Comparison of ENCODE assay signal across 8 cellular contexts in the genomic region with DNA sequence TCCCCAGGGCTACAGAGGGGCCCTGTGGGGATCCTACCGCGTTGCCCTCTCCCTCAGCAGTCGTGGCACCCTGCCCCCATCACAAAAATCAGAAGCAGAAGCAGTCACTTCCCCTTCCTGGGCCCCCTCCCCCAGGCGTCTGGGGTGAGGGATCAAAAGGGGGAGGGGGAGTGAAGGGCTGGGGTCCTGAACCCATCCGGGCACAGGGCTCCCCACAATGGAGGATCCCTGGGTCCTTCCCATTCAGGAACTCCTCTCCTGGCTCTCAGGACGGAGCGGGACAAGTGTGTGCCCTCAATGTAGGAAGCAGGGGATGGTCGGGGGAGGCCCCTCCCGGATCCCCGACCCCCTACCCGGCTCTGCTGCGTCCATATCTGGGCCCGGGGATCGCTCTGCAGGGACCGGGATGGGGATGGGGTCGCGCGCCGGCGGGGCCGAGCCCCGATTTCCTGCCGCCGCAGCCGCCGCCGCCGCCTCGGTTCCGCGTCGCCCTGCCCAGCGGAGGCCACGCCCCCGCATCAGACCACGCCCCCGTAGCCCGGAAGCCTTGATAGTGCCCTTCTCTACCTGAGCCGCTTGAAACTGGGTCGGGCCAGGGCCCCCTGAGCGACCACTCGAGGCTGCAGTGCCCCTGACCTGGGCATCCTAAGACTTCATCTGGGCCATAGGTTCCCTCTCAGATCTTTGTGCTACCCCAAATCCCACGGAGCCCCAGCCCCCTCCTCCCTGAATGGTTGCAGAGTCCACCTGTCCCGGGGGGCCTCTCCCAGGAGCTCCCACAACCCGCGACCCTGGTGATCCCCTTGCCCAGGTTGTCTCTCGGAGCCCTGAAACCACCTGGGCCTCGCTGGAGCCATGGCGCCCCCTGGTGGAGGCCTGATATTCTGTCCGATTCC. TPM values are rescaled to one million over a fixed set of nuclear protein-coding genes. Genes with fewer than 3 reads are reported as not detected.
DNase-seq lines count a peak whose midpoint lies in the region; ATAC-seq and TF ChIP-seq lines count a peak whose summit lies in the region.

A gene with protein sequence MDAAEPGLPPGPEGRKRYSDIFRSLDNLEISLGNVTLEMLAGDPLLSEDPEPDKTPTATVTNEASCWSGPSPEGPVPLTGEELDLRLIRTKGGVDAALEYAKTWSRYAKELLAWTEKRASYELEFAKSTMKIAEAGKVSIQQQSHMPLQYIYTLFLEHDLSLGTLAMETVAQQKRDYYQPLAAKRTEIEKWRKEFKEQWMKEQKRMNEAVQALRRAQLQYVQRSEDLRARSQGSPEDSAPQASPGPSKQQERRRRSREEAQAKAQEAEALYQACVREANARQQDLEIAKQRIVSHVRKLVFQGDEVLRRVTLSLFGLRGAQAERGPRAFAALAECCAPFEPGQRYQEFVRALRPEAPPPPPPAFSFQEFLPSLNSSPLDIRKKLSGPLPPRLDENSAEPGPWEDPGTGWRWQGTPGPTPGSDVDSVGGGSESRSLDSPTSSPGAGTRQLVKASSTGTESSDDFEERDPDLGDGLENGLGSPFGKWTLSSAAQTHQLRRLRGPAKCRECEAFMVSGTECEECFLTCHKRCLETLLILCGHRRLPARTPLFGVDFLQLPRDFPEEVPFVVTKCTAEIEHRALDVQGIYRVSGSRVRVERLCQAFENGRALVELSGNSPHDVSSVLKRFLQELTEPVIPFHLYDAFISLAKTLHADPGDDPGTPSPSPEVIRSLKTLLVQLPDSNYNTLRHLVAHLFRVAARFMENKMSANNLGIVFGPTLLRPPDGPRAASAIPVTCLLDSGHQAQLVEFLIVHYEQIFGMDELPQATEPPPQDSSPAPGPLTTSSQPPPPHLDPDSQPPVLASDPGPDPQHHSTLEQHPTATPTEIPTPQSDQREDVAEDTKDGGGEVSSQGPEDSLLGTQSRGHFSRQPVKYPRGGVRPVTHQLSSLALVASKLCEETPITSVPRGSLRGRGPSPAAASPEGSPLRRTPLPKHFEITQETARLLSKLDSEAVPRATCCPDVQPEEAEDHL (minus strand): TSS at position 500 of the 896 bp plus-strand sequence. CDS start 128 bp downstream, at position 372.

- H3K27ac ChIP-seq in SJSA1 (0 out of 2 replicates have a peak within 1 kb of the TSS, but pooled peaks have one; percentile 3), thymus (ENCODE audit: low read depth) (peak within 1 kb of the TSS; percentile 97)

- peak in 2 of 3 donors; percentile 28 to 75 for TF ChIP-seq CTCF in omental fat pad (IDR thresholded peaks at IDR 0.05)

- DNase-seq in DMS114 treated with DMSO at 0.1 percent for 48 hours (lab: John Stamatoyannopoulos, UW; ENCODE audit: unreplicated experiment), result peak; percentile 18
- peak; percentile 69 to 74 for DNase-seq in SJSA1 (ENCODE audit: low read depth in 1 of 2, low spot score in 2 of 2)
- peak; percentile 92 for DNase-seq in activated gamma-delta T cell treated with Interleukin-2 at 50 U/mL for 16 hours
- DNase-seq in germinal center (ENCODE audit: low spot score), result peak; percentile 96
- DNase-seq in omental fat pad (ENCODE audit: low spot score), result peak; percentile 63

- TF ChIP-seq RAD21 in Ishikawa (IDR thresholded peaks at IDR 0.05; ENCODE audit: low read depth), result peak; percentile 73

- no peak for TF ChIP-seq EP300 in Ishikawa (IDR thresholded peaks at IDR 0.05; ENCODE audit: borderline replicate concordance)

- H3K4me3 ChIP-seq in SJSA1 (peak within 1 kb of the TSS; percentile 68), thymus (ENCODE audit: low read length) (peak within 1 kb of the TSS; percentile 77)

- H3K9me3 ChIP-seq in SJSA1 (replicated peaks) (no peaks in the 10 kb centered on the region), thymus (ENCODE audit: control insufficient read depth) (no peaks in the 10 kb centered on the region)

- H3K27me3 ChIP-seq in SJSA1 (replicated peaks) (no peaks in the 10 kb centered on the region), thymus (ENCODE audit: control insufficient read depth, insufficient read depth) (no peaks in the 10 kb centered on the region)

- ATAC-seq in GM21515 (IDR thresholded peaks at IDR 0.05; ENCODE audit: unreplicated experiment) (peak; percentile 67), omental fat pad (ENCODE audit: low FRiP score) (peak; percentile 75)

- 1% methylated on average over 50 of the region's 50 CpGs for WGBS in thymus

- H3K4me1 ChIP-seq in SJSA1 (replicated peaks), result peaks cover 9% of the 10 kb centered on the region
- H3K4me1 ChIP-seq in thymus (ENCODE audit: control insufficient read depth, insufficient read depth, low read length), result peaks cover 5% of the 10 kb centered on the region

- H3K36me3 ChIP-seq in SJSA1 (peaks cover 35% of the 10 kb centered on the region), thymus (ENCODE audit: control insufficient read depth, insufficient read depth) (peaks cover 52% of the 10 kb centered on the region)

TF ChIP-seq in Ishikawa, 13 proteins besides CTCF, POLR2A, EP300 and RAD21:
- TF ChIP-seq YY1 (IDR thresholded peaks at IDR 0.05; ENCODE audit: low read depth) (no peak), NFIC (IDR thresholded peaks at IDR 0.05) (no peak), ZBTB7A (IDR thresholded peaks at IDR 0.05; ENCODE audit: low read depth) (peak; percentile 99), CREB1 (IDR thresholded peaks at IDR 0.05; ENCODE audit: low read depth) (no peak), TCF12 (IDR thresholded peaks at IDR 0.05; ENCODE audit: low read depth) (no peak), EGR1 (IDR thresholded peaks at IDR 0.05) (0 out of 2 replicates have a peak, but pooled peaks have one; percentile 31), TEAD4 (IDR thresholded peaks at IDR 0.05) (no peak), CEBPB (IDR thresholded peaks at IDR 0.05) (no peak), FOXM1 (IDR thresholded peaks at IDR 0.05; ENCODE audit: borderline replicate concordance, low read depth) (no peak), TAF1 (IDR thresholded peaks at IDR 0.05; ENCODE audit: low read depth) (peak; percentile 26; the same call in 1 of the 2 replicates)
- TF ChIP-seq, protein P1, sequence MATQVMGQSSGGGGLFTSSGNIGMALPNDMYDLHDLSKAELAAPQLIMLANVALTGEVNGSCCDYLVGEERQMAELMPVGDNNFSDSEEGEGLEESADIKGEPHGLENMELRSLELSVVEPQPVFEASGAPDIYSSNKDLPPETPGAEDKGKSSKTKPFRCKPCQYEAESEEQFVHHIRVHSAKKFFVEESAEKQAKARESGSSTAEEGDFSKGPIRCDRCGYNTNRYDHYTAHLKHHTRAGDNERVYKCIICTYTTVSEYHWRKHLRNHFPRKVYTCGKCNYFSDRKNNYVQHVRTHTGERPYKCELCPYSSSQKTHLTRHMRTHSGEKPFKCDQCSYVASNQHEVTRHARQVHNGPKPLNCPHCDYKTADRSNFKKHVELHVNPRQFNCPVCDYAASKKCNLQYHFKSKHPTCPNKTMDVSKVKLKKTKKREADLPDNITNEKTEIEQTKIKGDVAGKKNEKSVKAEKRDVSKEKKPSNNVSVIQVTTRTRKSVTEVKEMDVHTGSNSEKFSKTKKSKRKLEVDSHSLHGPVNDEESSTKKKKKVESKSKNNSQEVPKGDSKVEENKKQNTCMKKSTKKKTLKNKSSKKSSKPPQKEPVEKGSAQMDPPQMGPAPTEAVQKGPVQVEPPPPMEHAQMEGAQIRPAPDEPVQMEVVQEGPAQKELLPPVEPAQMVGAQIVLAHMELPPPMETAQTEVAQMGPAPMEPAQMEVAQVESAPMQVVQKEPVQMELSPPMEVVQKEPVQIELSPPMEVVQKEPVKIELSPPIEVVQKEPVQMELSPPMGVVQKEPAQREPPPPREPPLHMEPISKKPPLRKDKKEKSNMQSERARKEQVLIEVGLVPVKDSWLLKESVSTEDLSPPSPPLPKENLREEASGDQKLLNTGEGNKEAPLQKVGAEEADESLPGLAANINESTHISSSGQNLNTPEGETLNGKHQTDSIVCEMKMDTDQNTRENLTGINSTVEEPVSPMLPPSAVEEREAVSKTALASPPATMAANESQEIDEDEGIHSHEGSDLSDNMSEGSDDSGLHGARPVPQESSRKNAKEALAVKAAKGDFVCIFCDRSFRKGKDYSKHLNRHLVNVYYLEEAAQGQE (IDR thresholded peaks at IDR 0.05; ENCODE audit: low read depth), result no peak
- TF ChIP-seq, protein P2, sequence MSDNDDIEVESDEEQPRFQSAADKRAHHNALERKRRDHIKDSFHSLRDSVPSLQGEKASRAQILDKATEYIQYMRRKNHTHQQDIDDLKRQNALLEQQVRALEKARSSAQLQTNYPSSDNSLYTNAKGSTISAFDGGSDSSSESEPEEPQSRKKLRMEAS (IDR thresholded peaks at IDR 0.05), result 0 out of 2 replicates have a peak, but pooled peaks have one; percentile 33
- TF ChIP-seq, protein P3, sequence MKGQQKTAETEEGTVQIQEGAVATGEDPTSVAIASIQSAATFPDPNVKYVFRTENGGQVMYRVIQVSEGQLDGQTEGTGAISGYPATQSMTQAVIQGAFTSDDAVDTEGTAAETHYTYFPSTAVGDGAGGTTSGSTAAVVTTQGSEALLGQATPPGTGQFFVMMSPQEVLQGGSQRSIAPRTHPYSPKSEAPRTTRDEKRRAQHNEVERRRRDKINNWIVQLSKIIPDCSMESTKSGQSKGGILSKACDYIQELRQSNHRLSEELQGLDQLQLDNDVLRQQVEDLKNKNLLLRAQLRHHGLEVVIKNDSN (IDR thresholded peaks at IDR 0.05), result no peak

RNA-seq across cellular contexts. Expression of the gene that starts here (rescaled TPM):
- total RNA-seq in SJSA1 (2014; rRNA removed; shearing (Covaris generic)), result 2.9 and 4.3 TPM in 2 replicates
- 10 to 100 TPM in 3 of 4 donors, 1 to 10 TPM in 1; 7.7 to 47.3 (median 18.7) TPM for total RNA-seq in omental fat pad
- polyA plus RNA-seq in thymus, result 37.3 TPM

Comparison
In these comparisons a context has a peak if more than half of its experiments do, and no peak if none do; other contexts are left out.
1. Peak in every context shown above with its lines: DNase-seq, ATAC-seq, H3K4me3 ChIP-seq and H3K27ac ChIP-seq.
2. DNase-seq: peak in every context shown above with its lines; median percentile 96 in germinal center; 92 in activated gamma-delta T cell treated with Interleukin-2 at 50 U/mL for 16 hours; 72 in SJSA1; 63 in omental fat pad; 18 in DMS114 treated with DMSO at 0.1 percent for 48 hours.